In genomic region chr16:68085259-68086071, GRCh38 we compare ENCODE assay signal across 8 cellular contexts. TPM values are rescaled to one million over a fixed set of nuclear protein-coding genes. Genes with fewer than 3 reads are reported as not detected.
DNase-seq lines count a peak whose midpoint lies in the region; ATAC-seq and TF ChIP-seq lines count a peak whose summit lies in the region.

Gene NFATC3 (plus strand): TSS chr16:68085370. CDS start chr16:68085682, 312 bp downstream.

- H3K9me3 ChIP-seq in right cardiac atrium (ENCODE audit: control insufficient read depth, low read length) (no peaks in the 10 kb centered on the region), vagina (no peaks in the 10 kb centered on the region)

- ATAC-seq in right cardiac atrium, result peak; percentile 89 to 92

- TF ChIP-seq POLR2A in vagina (IDR thresholded peaks at IDR 0.05), result peak in 1 of 2 donors; percentile 51

- CTCF ChIA-PET in HEK293T (lab: Yijun Ruan, JAX), result interaction anchor here (1.2 to 1.6 kb wide), 2 partner anchors 9 to 20 kb away, joined by 3 to 8 read pairs; no protein-coding TSS in a partner anchor

- intact Hi-C loops in right cardiac atrium (cut with DNase I) (loop anchor here in 1 of 4 donors (5.0 kb wide), 1 partner anchor 142 kb away; no protein-coding TSS in a partner anchor), vagina (cut with DNase I) (no loop called here)

- peaks cover 9% of the 10 kb centered on the region for H3K4me1 ChIP-seq in right cardiac atrium (ENCODE audit: control insufficient read depth, insufficient read depth, low read length)
- H3K4me1 ChIP-seq in vagina, result peaks cover 64% of the 10 kb centered on the region

- DNase-seq in HEK293T (ENCODE audit: extremely low spot score), result peak; percentile 95
- peak; percentile 97 for DNase-seq in NAMALWA (ENCODE audit: low spot score)
- DNase-seq in T-helper 2 cell, result peak; percentile 97 to 99 (median 99)
- peak in 53 of 58 donors; percentile 51 to 98 (median 96) for DNase-seq in anterior cingulate cortex (lab: John Stamatoyannopoulos, UW)
- DNase-seq in right cardiac atrium, result peak; percentile 99 to 100 (median 100)
- peak; percentile 82 for DNase-seq in renal cortical epithelial cell (ENCODE audit: low read depth)
- peak in 1 of 2 donors; percentile 98 for DNase-seq in vagina (ENCODE audit: extremely low spot score in 2 of 2)

- no peaks in the 10 kb centered on the region for H3K27me3 ChIP-seq in right cardiac atrium (ENCODE audit: control insufficient read depth, insufficient read depth)
- H3K27me3 ChIP-seq in vagina, result no peaks in the 10 kb centered on the region

- TF ChIP-seq CTCF in GM12875 (IDR thresholded peaks at IDR 0.05; ENCODE audit: borderline replicate concordance, insufficient read depth, low read depth, low read length), result no peak
- no peak for TF ChIP-seq CTCF in vagina (IDR thresholded peaks at IDR 0.05)

- no peaks in the 10 kb centered on the region for H3K36me3 ChIP-seq in vagina

- POLR2A ChIA-PET in HEK293T (lab: Yijun Ruan, JAX), result interaction anchor here (0.9 to 3.8 kb wide), 16 partner anchors 9 to 241 kb away, joined by 3 to 27 read pairs (median 4); partner anchors contain the start of genes ESRP2 and PLA2G15

- under 1% methylated on average over 104 of the region's 104 CpGs for WGBS in right cardiac atrium

- H3K4me3 ChIP-seq in GM12875 (ENCODE audit: low read depth, low read length), result peak within 1 kb of the TSS; percentile 67
- H3K4me3 ChIP-seq in right cardiac atrium (ENCODE audit: low read length), result peak within 1 kb of the TSS; percentile 65
- H3K4me3 ChIP-seq in vagina, result peak within 1 kb of the TSS; percentile 94 to 98

- H3K27ac ChIP-seq in right cardiac atrium (ENCODE audit: low read length) (peak within 1 kb of the TSS; percentile 98), vagina (peak within 1 kb of the TSS; percentile 99)

TF ChIP-seq in HEK293T, 16 proteins besides CTCF, POLR2A, EP300 and RAD21:
- TF ChIP-seq ARNT (IDR thresholded peaks at IDR 0.05) (no peak), SUZ12 (IDR thresholded peaks at IDR 0.05) (no peak), TARDBP (IDR thresholded peaks at IDR 0.05) (no peak), PKNOX1 (IDR thresholded peaks at IDR 0.05) (no peak), FOXK2 (IDR thresholded peaks at IDR 0.05) (no peak), ZNF384 (IDR thresholded peaks at IDR 0.05) (no peak), SP1 (IDR thresholded peaks at IDR 0.05) (no peak), FOXM1 (IDR thresholded peaks at IDR 0.05; ENCODE audit: borderline replicate concordance) (no peak), ELF4 (IDR thresholded peaks at IDR 0.05) (no peak), LEF1 (IDR thresholded peaks at IDR 0.05; ENCODE audit: borderline replicate concordance) (no peak), NFRKB (IDR thresholded peaks at IDR 0.05) (no peak), L3MBTL2 (conservative IDR thresholded peaks at IDR 0.05) (no peak), FOXA1 (IDR thresholded peaks at IDR 0.05) (no peak), HDGF (IDR thresholded peaks at IDR 0.05; ENCODE audit: borderline replicate concordance) (no peak), CTBP1 (IDR thresholded peaks at IDR 0.05; ENCODE audit: borderline replicate concordance) (no peak), BHLHE40 (IDR thresholded peaks at IDR 0.05; ENCODE audit: borderline replicate concordance) (no peak)
TF ChIP-seq in HEK293T: peak in this region for 0.

RNA-seq across cellular contexts. Expression of gene NFATC3, which starts in this region (rescaled TPM):
- total RNA-seq in right cardiac atrium (10 to 100 TPM; 28.7 to 34.7 (median 33.6) TPM), renal cortical epithelial cell (6.1 and 17.4 TPM in 2 replicates), vagina (51.8 TPM)
- polyA plus RNA-seq in right cardiac atrium, result 8.1 TPM
